Comparison of ENCODE assay signal across 8 cellular contexts in genomic region chr11:123062158-123062891, GRCh38. TPM values are rescaled to one million over a fixed set of nuclear protein-coding genes. Genes with fewer than 3 reads are reported as not detected.
DNase-seq lines count a peak whose midpoint lies in the region; ATAC-seq, FAIRE-seq and TF ChIP-seq lines count a peak whose summit lies in the region.

No MANE protein-coding gene starts in this region.

- FAIRE-seq in urothelium cell line (lab: Jason Lieb, UNC) = no peak

- H3K36me3 ChIP-seq in right atrium auricular region (peaks cover 38% of the 10 kb centered on the region), psoas muscle (ENCODE audit: insufficient read depth in 1 of 2, low read depth in 1 of 2) (peaks cover 17 to 39% of the 10 kb centered on the region in 2 donors)

- H3K4me1 ChIP-seq in right atrium auricular region (peaks cover 0 to 52% of the 10 kb centered on the region in 2 donors), psoas muscle (peaks cover 64% of the 10 kb centered on the region)

- peak; percentile 84 for ATAC-seq in HG02938 (IDR thresholded peaks at IDR 0.05; ENCODE audit: unreplicated experiment)
- peak; percentile 88 to 93 (median 90) for ATAC-seq in psoas muscle

- TF ChIP-seq CTCF in GM13976 (IDR thresholded peaks at IDR 0.05; ENCODE audit: borderline replicate concordance, control extremely low read depth, extremely low read depth, insufficient read depth, missing control alignments) (no peak), right atrium auricular region (IDR thresholded peaks at IDR 0.05) (no peak), psoas muscle (IDR thresholded peaks at IDR 0.05) (no peak)

- intact Hi-C loops in psoas muscle (cut with DNase I) = no loop called here

- WGBS in psoas muscle, 3 donors = 0 to 1% (median 0%) methylated on average over 54 to 63 of the region's 63 CpGs

- H3K27me3 ChIP-seq in right atrium auricular region (no peaks in the 10 kb centered on the region), psoas muscle (ENCODE audit: insufficient read depth in 3 of 3, low read length in 2 of 3) (no peaks in the 10 kb centered on the region)

- peak overlapping the region; percentile 100 for H3K27ac ChIP-seq in right atrium auricular region
- peak overlapping the region; percentile 100 for H3K27ac ChIP-seq in psoas muscle

- in situ Hi-C loops in GM13976 (cut with MboI; ENCODE audit: low sequenced_read_pairs, unreplicated experiment) = no loop called here

- DNase-seq in GM13976 (ENCODE audit: low spot score) = peak; percentile 94
- peak; percentile 85 for DNase-seq in NCI-H1694 treated with DMSO at 0.1 percent for 48 hours (lab: John Stamatoyannopoulos, UW)
- DNase-seq in T-helper 2 cell = peak; percentile 98 to 100 (median 100)
- DNase-seq in anterior cingulate cortex (lab: John Stamatoyannopoulos, UW) = peak; percentile 94 to 100 (median 100)
- peak; percentile 100 for DNase-seq in right atrium auricular region (ENCODE audit: low spot score)
- peak; percentile 99 to 100 for DNase-seq in psoas muscle
- peak; percentile 92 for DNase-seq in urothelium cell line (ENCODE audit: low spot score)

- H3K4me3 ChIP-seq in right atrium auricular region (peak overlapping the region; percentile 68 to 93), psoas muscle (peak overlapping the region; percentile 91)

- H3K9me3 ChIP-seq in right atrium auricular region = no peaks in the 10 kb centered on the region
- H3K9me3 ChIP-seq in psoas muscle = no peaks in the 10 kb centered on the region

RNA-seq across cellular contexts. Expression of gene HSPA8, which starts 0.4 kb away (rescaled TPM):
- 100 to 1,000 TPM; 672 to 817 TPM for total RNA-seq in right atrium auricular region
- 1,000 to 10,000 TPM; 1,127 to 2,415 (median 1,519) TPM for total RNA-seq in psoas muscle
- polyA plus RNA-seq in psoas muscle = 1,000 to 10,000 TPM; 1,414 to 3,112 (median 2,704) TPM

Comparison
In these comparisons a context has a peak if more than half of its experiments do, and no peak if none do; other contexts are left out.
1. Peak in every context shown above with its lines: DNase-seq, ATAC-seq, H3K4me3 ChIP-seq and H3K27ac ChIP-seq.